Comparison of ENCODE assay signal across 8 cellular contexts in genomic region chr20:62010551-62011402, GRCh38. TPM values are rescaled to one million over a fixed set of nuclear protein-coding genes. Genes with fewer than 3 reads are reported as not detected.
A peak's percentile ranks its signal among the peaks of the same experiment; 100 is the strongest.
DNase-seq lines count a peak whose midpoint lies in the region; ATAC-seq lines count a peak whose summit lies in the region.

No MANE protein-coding gene starts in this region.

- H3K4me1 ChIP-seq in CD4-positive, alpha-beta memory T cell (ENCODE audit: insufficient read depth, low read length): no peaks in the 10 kb centered on the region
- H3K4me1 ChIP-seq in SJCRH30: no peaks in the 10 kb centered on the region

- H3K9me3 Mint-ChIP-seq in CD4-positive, alpha-beta memory T cell: no peaks in the 10 kb centered on the region
- no peaks in the 10 kb centered on the region for H3K9me3 Mint-ChIP-seq in activated naive CD4-positive, alpha-beta T cell treated with anti-CD3 and anti-CD28 coated beads, Interleukin-2, amount 10 ng/mL, durations not matched to agents 7 days and 5 days

- CTCF ChIA-PET in CD4-positive, alpha-beta memory T cell (lab: Charles Lee; ENCODE audit: partially characterized antibody): interaction anchor here (0.8 to 5.1 kb wide), 24 partner anchors 9 to 372 kb away, joined by 3 to 114 read pairs (median 5); no protein-coding TSS in a partner anchor
- CTCF ChIA-PET in activated naive CD4-positive, alpha-beta T cell treated with anti-CD3 and anti-CD28 coated beads, Interleukin-2, amount 10 ng/mL, durations not matched to agents 7 days and 5 days (lab: Charles Lee): interaction anchor here (0.8 to 2.3 kb wide), 13 partner anchors 8 to 399 kb away, joined by 3 to 21 read pairs (median 4); partner anchors contain the start of gene LSM14B

- no peak overlapping the region for H3K4me3 ChIP-seq in CD4-positive, alpha-beta memory T cell (ENCODE audit: low read length in 2 of 2)
- no peak overlapping the region for H3K4me3 ChIP-seq in SJCRH30

- H3K36me3 Mint-ChIP-seq in CD4-positive, alpha-beta memory T cell: peaks cover 32 to 49% of the 10 kb centered on the region in 2 donors
- H3K36me3 Mint-ChIP-seq in activated naive CD4-positive, alpha-beta T cell treated with anti-CD3 and anti-CD28 coated beads, Interleukin-2, amount 10 ng/mL, durations not matched to agents 7 days and 5 days: peaks cover 16% of the 10 kb centered on the region

- H3K9me3 ChIP-seq in CD4-positive, alpha-beta memory T cell (ENCODE audit: control insufficient read depth in 1 of 2, low read length in 2 of 2): no peaks in the 10 kb centered on the region
- no peaks in the 10 kb centered on the region for H3K9me3 ChIP-seq in SJCRH30 (replicated peaks)

- H3K4me3 Mint-ChIP-seq in CD4-positive, alpha-beta memory T cell: peak overlapping the region in 1 of 8 donors; percentile 3
- no peak overlapping the region for H3K4me3 Mint-ChIP-seq in activated naive CD4-positive, alpha-beta T cell treated with anti-CD3 and anti-CD28 coated beads, Interleukin-2, amount 10 ng/mL, durations not matched to agents 7 days and 5 days

- H3K27me3 ChIP-seq in CD4-positive, alpha-beta memory T cell (ENCODE audit: insufficient read depth, low read length): no peaks in the 10 kb centered on the region
- no peaks in the 10 kb centered on the region for H3K27me3 ChIP-seq in SJCRH30

- H3K27ac Mint-ChIP-seq in CD4-positive, alpha-beta memory T cell: peak overlapping the region in 5 of 7 donors; percentile 4 to 76 (median 51)
- H3K27ac Mint-ChIP-seq in activated naive CD4-positive, alpha-beta T cell treated with anti-CD3 and anti-CD28 coated beads, Interleukin-2, amount 10 ng/mL, durations not matched to agents 7 days and 5 days: no peak overlapping the region

- H3K27me3 Mint-ChIP-seq in CD4-positive, alpha-beta memory T cell: no peaks in the 10 kb centered on the region
- H3K27me3 Mint-ChIP-seq in activated naive CD4-positive, alpha-beta T cell treated with anti-CD3 and anti-CD28 coated beads, Interleukin-2, amount 10 ng/mL, durations not matched to agents 7 days and 5 days: no peaks in the 10 kb centered on the region

- H3K4me1 Mint-ChIP-seq in CD4-positive, alpha-beta memory T cell: peaks cover 7 to 14% (median 9%) of the 10 kb centered on the region in 4 donors
- peaks cover 7% of the 10 kb centered on the region for H3K4me1 Mint-ChIP-seq in activated naive CD4-positive, alpha-beta T cell treated with anti-CD3 and anti-CD28 coated beads, Interleukin-2, amount 10 ng/mL, durations not matched to agents 7 days and 5 days

- intact Hi-C loops in CD4-positive, alpha-beta memory T cell (cut with micrococcal nuclease): loop anchor here (1.0 to 5.0 kb wide), 5 partner anchors 57 to 372 kb away; partner anchors contain the start of genes ADRM1 and TAF4

- ATAC-seq in HG02798 (IDR thresholded peaks at IDR 0.05; ENCODE audit: poor library complexity, unreplicated experiment): peak; percentile 40
- no peak for ATAC-seq in HG02763 (IDR thresholded peaks at IDR 0.05; ENCODE audit: unreplicated experiment)

- peaks cover 31% of the 10 kb centered on the region for H3K36me3 ChIP-seq in CD4-positive, alpha-beta memory T cell (ENCODE audit: insufficient read depth, low read length)
- peaks cover 21% of the 10 kb centered on the region for H3K36me3 ChIP-seq in SJCRH30

- no peak overlapping the region for H3K27ac ChIP-seq in CD4-positive, alpha-beta memory T cell (ENCODE audit: low read depth, low read length)
- no peak overlapping the region for H3K27ac ChIP-seq in SJCRH30

- POLR2A ChIA-PET in CD4-positive, alpha-beta memory T cell (lab: Charles Lee; ENCODE audit: partially characterized antibody): interaction anchor here (0.5 to 2.3 kb wide), 9 partner anchors 55 to 377 kb away, joined by 3 to 18 read pairs (median 5); partner anchors contain the start of genes LSM14B, PSMA7, RPS21 and TAF4

- peak; percentile 63 to 70 (median 68) for DNase-seq in CD4-positive, alpha-beta memory T cell
- peak; percentile 77 to 84 for DNase-seq in SJCRH30
- DNase-seq in activated naive CD4-positive, alpha-beta T cell treated with anti-CD3 and anti-CD28 coated beads, Interleukin-2, amount 10 ng/mL, durations not matched to agents 7 days and 5 days: peak; percentile 76
- DNase-seq in globus pallidus (ENCODE audit: low spot score): peak; percentile 56
- peak; percentile 53 for DNase-seq in pons (ENCODE audit: low spot score)
- DNase-seq in DMS153 treated with DMSO at 0.1 percent for 48 hours (lab: John Stamatoyannopoulos, UW; ENCODE audit: unreplicated experiment): no peak

RNA-seq across cellular contexts. Expression of gene TAF4, which starts 54.9 kb away (rescaled TPM):
- 10 to 100 TPM; 32.7 to 33.1 TPM for total RNA-seq in CD4-positive, alpha-beta memory T cell
- 1 to 10 TPM in 1 of 2 donors, under 1 TPM in 1; 0.54 to 2.3 TPM for polyA plus RNA-seq in CD4-positive, alpha-beta memory T cell
- total RNA-seq in SJCRH30 (2014; rRNA removed; shearing (Covaris generic)): 19.4 and 20.1 TPM in 2 replicates
